Comparison of ENCODE assay signal across 16 cellular contexts in the genomic region with DNA sequence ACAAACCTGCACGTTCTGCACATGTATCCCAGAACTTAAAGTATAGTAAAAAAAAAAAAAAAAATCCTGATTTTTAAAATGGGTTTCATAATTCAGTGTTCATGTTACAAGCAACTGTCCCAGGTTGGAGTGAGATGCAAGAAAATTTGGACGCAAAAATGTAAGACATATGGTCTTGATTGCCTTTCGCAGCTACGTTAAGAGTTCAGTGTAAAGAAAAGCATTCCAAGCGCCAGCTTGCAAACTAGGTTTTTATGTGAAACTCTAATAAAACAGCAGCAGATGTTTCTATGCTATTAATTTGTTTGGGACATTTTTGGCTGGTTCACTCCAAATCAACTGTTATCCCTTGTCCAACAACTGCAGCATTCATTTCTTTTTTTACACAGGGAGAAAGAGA.
"Had no signal": no experiment of that assay in that cellular context is flagged by ENCODE, and none has a peak within 500 bp of the region (broad histone marks: within the 10 kb centered on the region; RNA-seq: fewer than 3 reads in every experiment).

No MANE protein-coding gene starts in this region.

- DNase-seq: activated CD4-positive, alpha-beta T cell treated with anti-CD3 and anti-CD28 coated beads, Interleukin-2, amount 10 ng/mL, durations not matched to agents 7 days and 5 days; activated CD8-positive, alpha-beta T cell treated with anti-CD3 and anti-CD28 coated beads, Interleukin-2, amount 10 ng/mL, durations not matched to agents 7 days and 5 days; activated naive CD4-positive, alpha-beta T cell treated with anti-CD3 and anti-CD28 coated beads, Interleukin-2, amount 10 ng/mL, durations not matched to agents 7 days and 5 days; activated naive CD8-positive, alpha-beta T cell treated with anti-CD3 and anti-CD28 coated beads, Interleukin-2, amount 50 U/mL, for 24 hours; activated T-cell treated with anti-CD3 and anti-CD28 coated beads, Interleukin-2, amount 50 U/mL, for 24 hours; anterior cingulate cortex; central memory CD4-positive, alpha-beta T cell; foreskin melanocyte; left lung; occipital lobe; posterior cingulate gyrus; spleen; stimulated activated naive B cell treated with anti-CD40 and anti-IgM and Interleukin-4, amounts not matched to agents 10 μg/mL and 1 μg/mL and 100 μg/mL, for 72 hours; thyroid gland had no signal

- H3K4me3 ChIP-seq: left lung, spleen, thyroid gland had no signal

- H3K4me3 Mint-ChIP-seq: activated CD4-positive, alpha-beta T cell treated with anti-CD3 and anti-CD28 coated beads, Interleukin-2, amount 10 ng/mL, durations not matched to agents 7 days and 5 days; activated CD8-positive, alpha-beta T cell treated with anti-CD3 and anti-CD28 coated beads, Interleukin-2, amount 10 ng/mL, durations not matched to agents 7 days and 5 days; activated naive CD4-positive, alpha-beta T cell treated with anti-CD3 and anti-CD28 coated beads, Interleukin-2, amount 10 ng/mL, durations not matched to agents 7 days and 5 days; activated naive CD8-positive, alpha-beta T cell treated with anti-CD3 and anti-CD28 coated beads, Interleukin-2, amount 50 U/mL, for 24 hours; activated T-cell treated with anti-CD3 and anti-CD28 coated beads, Interleukin-2, amount 50 U/mL, for 24 hours; stimulated activated naive B cell treated with anti-CD40 and anti-IgM and Interleukin-4, amounts not matched to agents 10 μg/mL and 1 μg/mL and 100 μg/mL, for 72 hours; T-helper 1 cell treated with Interleukin-12 subunit alpha and Interleukin-12 subunit beta and Interleukin-4 antibody, amounts not matched to agents 30 μg/mL and 1 μg/mL, for 36 hours had no signal

- H3K27ac Mint-ChIP-seq: activated CD4-positive, alpha-beta T cell treated with anti-CD3 and anti-CD28 coated beads, Interleukin-2, amount 10 ng/mL, durations not matched to agents 7 days and 5 days; activated CD8-positive, alpha-beta T cell treated with anti-CD3 and anti-CD28 coated beads, Interleukin-2, amount 10 ng/mL, durations not matched to agents 7 days and 5 days; activated naive CD4-positive, alpha-beta T cell treated with anti-CD3 and anti-CD28 coated beads, Interleukin-2, amount 10 ng/mL, durations not matched to agents 7 days and 5 days; activated naive CD8-positive, alpha-beta T cell treated with anti-CD3 and anti-CD28 coated beads, Interleukin-2, amount 50 U/mL, for 24 hours; activated T-cell treated with anti-CD3 and anti-CD28 coated beads, Interleukin-2, amount 50 U/mL, for 24 hours; stimulated activated naive B cell treated with anti-CD40 and anti-IgM and Interleukin-4, amounts not matched to agents 10 μg/mL and 1 μg/mL and 100 μg/mL, for 72 hours; T-helper 1 cell treated with Interleukin-12 subunit alpha and Interleukin-12 subunit beta and Interleukin-4 antibody, amounts not matched to agents 30 μg/mL and 1 μg/mL, for 36 hours had no signal

- H3K4me1 Mint-ChIP-seq: activated CD4-positive, alpha-beta T cell treated with anti-CD3 and anti-CD28 coated beads, Interleukin-2, amount 10 ng/mL, durations not matched to agents 7 days and 5 days; activated naive CD4-positive, alpha-beta T cell treated with anti-CD3 and anti-CD28 coated beads, Interleukin-2, amount 10 ng/mL, durations not matched to agents 7 days and 5 days; activated naive CD8-positive, alpha-beta T cell treated with anti-CD3 and anti-CD28 coated beads, Interleukin-2, amount 50 U/mL, for 24 hours; stimulated activated naive B cell treated with anti-CD40 and anti-IgM and Interleukin-4, amounts not matched to agents 10 μg/mL and 1 μg/mL and 100 μg/mL, for 72 hours had no signal

- H3K27ac ChIP-seq: left lung, spleen, thyroid gland had no signal

- H3K4me1 ChIP-seq: left lung had no signal

- H3K27me3 Mint-ChIP-seq: activated CD4-positive, alpha-beta T cell treated with anti-CD3 and anti-CD28 coated beads, Interleukin-2, amount 10 ng/mL, durations not matched to agents 7 days and 5 days; activated naive CD4-positive, alpha-beta T cell treated with anti-CD3 and anti-CD28 coated beads, Interleukin-2, amount 10 ng/mL, durations not matched to agents 7 days and 5 days; activated naive CD8-positive, alpha-beta T cell treated with anti-CD3 and anti-CD28 coated beads, Interleukin-2, amount 50 U/mL, for 24 hours; activated T-cell treated with anti-CD3 and anti-CD28 coated beads, Interleukin-2, amount 50 U/mL, for 24 hours; brain; stimulated activated naive B cell treated with anti-CD40 and anti-IgM and Interleukin-4, amounts not matched to agents 10 μg/mL and 1 μg/mL and 100 μg/mL, for 72 hours had no signal

- H3K9me3 ChIP-seq: thyroid gland had no signal

- H3K27me3 ChIP-seq: left lung, spleen, thyroid gland had no signal

- H3K36me3 Mint-ChIP-seq: activated naive CD4-positive, alpha-beta T cell treated with anti-CD3 and anti-CD28 coated beads, Interleukin-2, amount 10 ng/mL, durations not matched to agents 7 days and 5 days; brain; stimulated activated naive B cell treated with anti-CD40 and anti-IgM and Interleukin-4, amounts not matched to agents 10 μg/mL and 1 μg/mL and 100 μg/mL, for 72 hours had no signal

- H3K36me3 ChIP-seq: left lung, spleen, thyroid gland had no signal

- H3K9me3 Mint-ChIP-seq: activated naive CD8-positive, alpha-beta T cell treated with anti-CD3 and anti-CD28 coated beads, Interleukin-2, amount 50 U/mL, for 24 hours had no signal
